Comparison of ENCODE assay signal across 11 cellular contexts in the genomic region with DNA sequence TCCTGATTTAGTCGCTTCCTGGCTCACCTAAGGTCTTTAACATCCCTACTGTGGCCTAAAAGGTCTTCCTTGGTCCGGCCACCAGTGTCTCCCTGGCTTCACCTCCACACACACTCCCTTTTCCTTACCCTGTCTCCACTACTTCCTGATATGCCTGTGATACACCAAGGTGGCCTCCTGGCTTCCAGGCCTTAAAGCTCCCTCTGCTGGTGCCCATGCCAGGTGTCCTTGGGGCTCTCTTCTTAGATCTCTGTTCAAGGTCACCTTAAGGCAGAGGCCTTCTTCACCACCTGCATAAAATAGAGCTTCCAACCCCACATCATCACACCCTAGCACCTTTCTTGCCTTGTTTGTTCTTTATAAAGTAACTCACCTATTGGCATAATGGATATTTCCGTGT.
DNase-seq lines count a peak whose midpoint lies in the region; ATAC-seq, FAIRE-seq and TF ChIP-seq lines count a peak whose summit lies in the region.
"Had no signal": no experiment of that assay in that cellular context is flagged by ENCODE, and none has a peak within 500 bp of the region (broad histone marks: within the 10 kb centered on the region; RNA-seq: fewer than 3 reads in every experiment).

No MANE protein-coding gene starts in this region.

- peak; percentile 3 for DNase-seq in stimulated activated naive CD8-positive, alpha-beta T cell treated with anti-CD3 and anti-CD28 coated beads, Interleukin-15, Interleukin-2, amounts not matched to agents 100 U/mL and 50 U/mL, for 24 hours
- DNase-seq in stimulated activated naive CD8-positive, alpha-beta T cell treated with anti-CD3 and anti-CD28 coated beads, Interleukin-15, amount 100 ng/mL, for 72 hours = no peak
- DNase-seq in NCI-H526 treated with DMSO at 0.1 percent for 48 hours (lab: John Stamatoyannopoulos, UW) (peak; percentile 33), endothelial cell (ENCODE audit: low spot score) (peak; percentile 28), urothelium cell line (ENCODE audit: low spot score) (peak; percentile 45)
- no peak for DNase-seq in activated naive CD4-positive, alpha-beta T cell treated with Interleukin-2 at 50 U/mL for 16 hours

- no peak overlapping the region for H3K27ac Mint-ChIP-seq in stimulated activated naive CD8-positive, alpha-beta T cell treated with anti-CD3 and anti-CD28 coated beads, Interleukin-15, amount 100 ng/mL, for 72 hours
- H3K27ac Mint-ChIP-seq in endothelial cell (ENCODE audit: unreplicated experiment) = no peak overlapping the region

- FAIRE-seq in urothelium cell line (lab: Jason Lieb, UNC) = no peak
- FAIRE-seq: G401.6, K562 had no signal

- no peaks in the 10 kb centered on the region for H3K36me3 Mint-ChIP-seq in endothelial cell (ENCODE audit: low read depth, unreplicated experiment)

- H3K4me1 Mint-ChIP-seq in stimulated activated naive CD8-positive, alpha-beta T cell treated with anti-CD3 and anti-CD28 coated beads, Interleukin-15, amount 100 ng/mL, for 72 hours = no peaks in the 10 kb centered on the region
- peaks cover 7% of the 10 kb centered on the region for H3K4me1 Mint-ChIP-seq in endothelial cell (ENCODE audit: unreplicated experiment)
- H3K4me1 Mint-ChIP-seq: central memory CD8-positive, alpha-beta T cell had no signal

- peaks cover 0 to 10% of the 10 kb centered on the region in 2 donors for H3K9me3 Mint-ChIP-seq in stimulated activated naive CD8-positive, alpha-beta T cell treated with anti-CD3 and anti-CD28 coated beads, Interleukin-15, amount 100 ng/mL, for 72 hours
- no peaks in the 10 kb centered on the region for H3K9me3 Mint-ChIP-seq in endothelial cell (ENCODE audit: unreplicated experiment)

- H3K27me3 Mint-ChIP-seq in stimulated activated naive CD8-positive, alpha-beta T cell treated with anti-CD3 and anti-CD28 coated beads, Interleukin-15, amount 100 ng/mL, for 72 hours = peaks cover 7% of the 10 kb centered on the region
- peaks cover 2% of the 10 kb centered on the region for H3K27me3 Mint-ChIP-seq in endothelial cell (ENCODE audit: unreplicated experiment)
- H3K27me3 Mint-ChIP-seq: central memory CD8-positive, alpha-beta T cell had no signal

- no peak for TF ChIP-seq CTCF in endothelial cell (IDR thresholded peaks at IDR 0.05; ENCODE audit: unreplicated experiment)

- H3K4me3 Mint-ChIP-seq in stimulated activated naive CD8-positive, alpha-beta T cell treated with anti-CD3 and anti-CD28 coated beads, Interleukin-15, amount 100 ng/mL, for 72 hours = no peak overlapping the region
- H3K4me3 Mint-ChIP-seq in endothelial cell (ENCODE audit: unreplicated experiment) = no peak overlapping the region
- H3K4me3 Mint-ChIP-seq: central memory CD8-positive, alpha-beta T cell had no signal

- ATAC-seq in stimulated activated naive CD8-positive, alpha-beta T cell treated with anti-CD3 and anti-CD28 coated beads, Interleukin-15, Interleukin-2, amounts not matched to agents 100 U/mL and 50 U/mL, for 24 hours = no peak
- ATAC-seq in stimulated activated naive CD8-positive, alpha-beta T cell treated with anti-CD3 and anti-CD28 coated beads, Interleukin-15, amount 100 ng/mL, for 72 hours = no peak
- ATAC-seq in HG03045 (IDR thresholded peaks at IDR 0.05; ENCODE audit: unreplicated experiment) (no peak), HG02571 (IDR thresholded peaks at IDR 0.05; ENCODE audit: unreplicated experiment) (no peak)
- ATAC-seq: K562 had no signal

Comparison
In these comparisons a context has a peak if more than half of its experiments do, and no peak if none do; other contexts are left out.
1. DNase-seq: peak in stimulated activated naive CD8-positive, alpha-beta T cell treated with anti-CD3 and anti-CD28 coated beads, Interleukin-15, Interleukin-2, amounts not matched to agents 100 U/mL and 50 U/mL, for 24 hours (single experiment), NCI-H526 treated with DMSO at 0.1 percent for 48 hours (single experiment), endothelial cell (single experiment) and urothelium cell line (single experiment); none in stimulated activated naive CD8-positive, alpha-beta T cell treated with anti-CD3 and anti-CD28 coated beads, Interleukin-15, amount 100 ng/mL, for 72 hours (0 of 2) and activated naive CD4-positive, alpha-beta T cell treated with Interleukin-2 at 50 U/mL for 16 hours (single experiment).